Comparison of ENCODE assay signal across 10 cellular contexts in the genomic region with DNA sequence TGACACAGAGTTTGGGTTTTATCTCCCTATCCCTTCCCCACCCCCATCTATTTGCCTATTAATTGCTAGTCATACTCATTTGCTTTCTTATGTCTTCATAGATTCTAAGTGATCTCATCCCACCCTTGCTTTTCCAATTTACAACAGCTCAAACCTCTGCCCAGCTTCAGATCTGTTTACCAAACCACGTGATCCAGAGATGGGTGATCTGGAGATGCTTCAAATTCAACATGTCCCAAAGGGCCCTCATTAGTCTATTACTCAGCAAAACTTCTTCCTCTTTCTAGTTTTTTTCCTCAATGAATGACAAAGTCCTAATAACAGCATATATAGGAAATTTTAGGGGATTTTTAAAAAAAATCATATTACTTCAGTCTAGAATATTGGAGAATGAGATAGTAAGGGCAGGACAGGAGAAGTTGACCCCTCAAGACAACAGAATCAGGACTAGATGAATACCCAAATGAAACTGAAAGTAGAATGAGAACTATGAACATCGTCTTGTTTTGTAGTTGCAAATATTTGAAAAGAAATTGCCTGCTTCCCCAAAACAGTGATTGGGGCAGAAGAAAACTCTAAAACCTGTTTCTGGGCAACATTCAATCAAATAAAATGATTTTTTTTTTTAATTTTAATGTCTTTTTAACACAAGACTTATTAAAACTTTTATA.
DNase-seq lines count a peak whose midpoint lies in the region; ATAC-seq and TF ChIP-seq lines count a peak whose summit lies in the region.
"Had no signal": no experiment of that assay in that cellular context is flagged by ENCODE, and none has a peak within 500 bp of the region (broad histone marks: within the 10 kb centered on the region; RNA-seq: fewer than 3 reads in every experiment).

No MANE protein-coding gene starts in this region.

- no peaks in the 10 kb centered on the region for H3K4me1 ChIP-seq in colonic mucosa

- no peaks in the 10 kb centered on the region for H3K36me3 Mint-ChIP-seq in T-helper 17 cell (ENCODE audit: low read depth)
- H3K36me3 Mint-ChIP-seq in natural killer cell treated with Interleukin-12 subunit alpha and Interleukin-12 subunit beta and Interleukin-15 and Interleukin-18, amount 100 ng/mL, for 72 hours: peaks cover 7% of the 10 kb centered on the region

- H3K9me3 Mint-ChIP-seq in natural killer cell treated with Interleukin-12 subunit alpha and Interleukin-12 subunit beta and Interleukin-15 and Interleukin-18, amount 100 ng/mL, for 72 hours: no peaks in the 10 kb centered on the region

- peak overlapping the region; percentile 56 for H3K4me3 Mint-ChIP-seq in T-helper 17 cell
- peak overlapping the region; percentile 68 for H3K4me3 Mint-ChIP-seq in natural killer cell treated with Interleukin-12 subunit alpha and Interleukin-12 subunit beta and Interleukin-15 and Interleukin-18, amount 100 ng/mL, for 72 hours

- H3K9me3 ChIP-seq in T-helper 17 cell (ENCODE audit: control insufficient read depth, low read length, poor library complexity, severe bottlenecking): no peaks in the 10 kb centered on the region
- H3K9me3 ChIP-seq in colonic mucosa: no peaks in the 10 kb centered on the region

- no peak overlapping the region for H3K9ac ChIP-seq in colonic mucosa (ENCODE audit: low read depth in 2 of 2, low read length in 2 of 2)

- H3K27ac ChIP-seq in colonic mucosa: no peak overlapping the region

- intact Hi-C loops in colonic mucosa (cut with DNase I): no loop called here

- no peaks in the 10 kb centered on the region for H3K27me3 Mint-ChIP-seq in T-helper 17 cell
- no peaks in the 10 kb centered on the region for H3K27me3 Mint-ChIP-seq in natural killer cell treated with Interleukin-12 subunit alpha and Interleukin-12 subunit beta and Interleukin-15 and Interleukin-18, amount 100 ng/mL, for 72 hours

- ATAC-seq in GM18858 (IDR thresholded peaks at IDR 0.05; ENCODE audit: unreplicated experiment): peak; percentile 68
- ATAC-seq in HG02763 (IDR thresholded peaks at IDR 0.05; ENCODE audit: unreplicated experiment): peak; percentile 73
- ATAC-seq in T-helper 17 cell: no peak
- no peak for ATAC-seq in natural killer cell treated with Interleukin-12 subunit alpha and Interleukin-12 subunit beta and Interleukin-15 and Interleukin-18, amount 100 ng/mL, for 72 hours

- TF ChIP-seq CTCF in colonic mucosa (IDR thresholded peaks at IDR 0.05): no peak

- H3K27ac Mint-ChIP-seq in T-helper 17 cell: peak overlapping the region; percentile 32
- peak overlapping the region; percentile 5 to 70 for H3K27ac Mint-ChIP-seq in natural killer cell treated with Interleukin-12 subunit alpha and Interleukin-12 subunit beta and Interleukin-15 and Interleukin-18, amount 100 ng/mL, for 72 hours

- peaks cover 5% of the 10 kb centered on the region for H3K4me1 Mint-ChIP-seq in T-helper 17 cell
- H3K4me1 Mint-ChIP-seq in natural killer cell treated with Interleukin-12 subunit alpha and Interleukin-12 subunit beta and Interleukin-15 and Interleukin-18, amount 100 ng/mL, for 72 hours (ENCODE audit: low read depth in 2 of 2): peaks cover 3 to 8% of the 10 kb centered on the region in 2 donors

- no peaks in the 10 kb centered on the region for H3K27me3 ChIP-seq in colonic mucosa

- no peak overlapping the region for H3K4me3 ChIP-seq in colonic mucosa

- DNase-seq in T-helper 17 cell (no peak), colonic mucosa (no peak), activated gamma-delta T cell treated with Interleukin-2 at 50 U/mL for 16 hours (no peak), DMS 273 (lab: John Stamatoyannopoulos, UW; ENCODE audit: unreplicated experiment) (no peak), T-helper 9 cell (no peak)
- DNase-seq in natural killer cell treated with Interleukin-12 subunit alpha and Interleukin-12 subunit beta and Interleukin-15 and Interleukin-18, amount 100 ng/mL, for 72 hours (ENCODE audit: low spot score): no peak
- DNase-seq: activated gamma-delta T cell, NCI-H2081 treated with DMSO at 0.1 percent for 48 hours had no signal

- no peaks in the 10 kb centered on the region for H3K36me3 ChIP-seq in colonic mucosa

Comparison
In these comparisons a context has a peak if more than half of its experiments do, and no peak if none do; other contexts are left out.
1. ATAC-seq: peak in GM18858 (single experiment) and HG02763 (single experiment); none in T-helper 17 cell (single experiment) and natural killer cell treated with Interleukin-12 subunit alpha and Interleukin-12 subunit beta and Interleukin-15 and Interleukin-18, amount 100 ng/mL, for 72 hours (0 of 2).